ENCODE assay signal across 17 cellular contexts in genomic region chr5:111777382-111777781, GRCh38. TPM values are rescaled to one million over a fixed set of nuclear protein-coding genes. Genes with fewer than 3 reads are reported as not detected.
DNase-seq lines count a peak whose midpoint lies in the region; ATAC-seq and TF ChIP-seq lines count a peak whose summit lies in the region.
"Had no signal": no experiment of that assay in that cellular context is flagged by ENCODE, and none has a peak within 500 bp of the region (broad histone marks: within the 10 kb centered on the region; RNA-seq: fewer than 3 reads in every experiment).

No MANE protein-coding gene starts in this region.

- no peaks in the 10 kb centered on the region for H3K79me2 ChIP-seq in DOHH2 (ENCODE audit: control insufficient read depth, low read length)

- no peak for TF ChIP-seq CTCF in DOHH2 (IDR thresholded peaks at IDR 0.05; ENCODE audit: low read depth, low read length, poor library complexity, severe bottlenecking)
- no peak for TF ChIP-seq CTCF in nephron (IDR thresholded peaks at IDR 0.05; ENCODE audit: unreplicated experiment in 3 of 3)

- H3K4me2 ChIP-seq in DOHH2 (ENCODE audit: low read length), result peak overlapping the region; percentile 39
- H3K4me2 ChIP-seq: GM23338, KMS-11 had no signal

- H3K4me1 Mint-ChIP-seq in nephron, result peaks cover 55% of the 10 kb centered on the region
- peaks cover 6% of the 10 kb centered on the region for H3K4me1 Mint-ChIP-seq in activated CD4-positive, alpha-beta T cell treated with anti-CD3 and anti-CD28 coated beads, Interleukin-2, amount 10 ng/mL, durations not matched to agents 7 days and 5 days
- H3K4me1 Mint-ChIP-seq: CD4-positive, alpha-beta memory T cell had no signal

- peaks cover 86% of the 10 kb centered on the region for H3K4me1 ChIP-seq in DOHH2 (ENCODE audit: control insufficient read depth, low read length)

- no peaks in the 10 kb centered on the region for H3F3A ChIP-seq in DOHH2 (ENCODE audit: control insufficient read depth, insufficient read depth)

- no peak overlapping the region for H3K4me3 ChIP-seq in DOHH2 (ENCODE audit: low read length)
- H3K4me3 ChIP-seq: GM23338 had no signal

- H3K27ac ChIP-seq in DOHH2 (ENCODE audit: low read depth, low read length), result peak overlapping the region; percentile 33
- H3K27ac ChIP-seq: KMS-11 had no signal

- H3K27me3 Mint-ChIP-seq in nephron (ENCODE audit: low read depth), result no peaks in the 10 kb centered on the region
- peaks cover 30% of the 10 kb centered on the region for H3K27me3 Mint-ChIP-seq in activated CD4-positive, alpha-beta T cell treated with anti-CD3 and anti-CD28 coated beads, Interleukin-2, amount 10 ng/mL, durations not matched to agents 7 days and 5 days

- CTCF ChIA-PET in activated CD4-positive, alpha-beta T cell treated with anti-CD3 and anti-CD28 coated beads, Interleukin-2, amount 10 ng/mL, durations not matched to agents 7 days and 5 days (lab: Charles Lee), result no interaction called here

- no peaks in the 10 kb centered on the region for H3K9me2 ChIP-seq in DOHH2 (replicated peaks; ENCODE audit: control insufficient read depth, low read length)

- H3K27me3 ChIP-seq in DOHH2 (ENCODE audit: control insufficient read depth, low read length), result no peaks in the 10 kb centered on the region

- H3K4me3 Mint-ChIP-seq in nephron, result no peak overlapping the region
- H3K4me3 Mint-ChIP-seq in activated CD4-positive, alpha-beta T cell treated with anti-CD3 and anti-CD28 coated beads, Interleukin-2, amount 10 ng/mL, durations not matched to agents 7 days and 5 days, result no peak overlapping the region
- H3K4me3 Mint-ChIP-seq: CD4-positive, alpha-beta memory T cell; GM23338; HFFc6 had no signal

- ATAC-seq in left lobe of liver (peak; percentile 37), HG03196 (IDR thresholded peaks at IDR 0.05; ENCODE audit: unreplicated experiment) (no peak)
- ATAC-seq in stimulated activated naive CD8-positive, alpha-beta T cell treated with anti-CD3 and anti-CD28 coated beads, Interleukin-15, Interleukin-2, amounts not matched to agents 100 U/mL and 50 U/mL, for 24 hours, result no peak
- ATAC-seq: GM23338, HCT116 had no signal

- POLR2A ChIA-PET in activated CD4-positive, alpha-beta T cell treated with anti-CD3 and anti-CD28 coated beads, Interleukin-2, amount 10 ng/mL, durations not matched to agents 7 days and 5 days (lab: Charles Lee), result no interaction called here

- no peaks in the 10 kb centered on the region for H3K9me3 Mint-ChIP-seq in nephron
- H3K9me3 Mint-ChIP-seq in activated CD4-positive, alpha-beta T cell treated with anti-CD3 and anti-CD28 coated beads, Interleukin-2, amount 10 ng/mL, durations not matched to agents 7 days and 5 days, result no peaks in the 10 kb centered on the region
- H3K9me3 Mint-ChIP-seq: CD14-positive monocyte; CD4-positive, alpha-beta memory T cell; GM23338; HFFc6 had no signal

- H3K27ac Mint-ChIP-seq in nephron, result peak overlapping the region in 2 of 3 experiments; percentile 22 to 30
- H3K27ac Mint-ChIP-seq in activated CD4-positive, alpha-beta T cell treated with anti-CD3 and anti-CD28 coated beads, Interleukin-2, amount 10 ng/mL, durations not matched to agents 7 days and 5 days, result no peak overlapping the region
- H3K27ac Mint-ChIP-seq: CD4-positive, alpha-beta memory T cell; GM23338; HFFc6 had no signal

- H3K9me3 ChIP-seq in DOHH2 (ENCODE audit: control insufficient read depth, insufficient read depth, low read length), result no peaks in the 10 kb centered on the region

- no peaks in the 10 kb centered on the region for H3K36me3 ChIP-seq in DOHH2 (ENCODE audit: control insufficient read depth, low read length)

- no peaks in the 10 kb centered on the region for H4K20me1 ChIP-seq in DOHH2 (ENCODE audit: control insufficient read depth, insufficient read depth, low read depth, low read length)

- DNase-seq in left lobe of liver (ENCODE audit: low spot score) (no peak), NCI-H2081 (lab: John Stamatoyannopoulos, UW) (no peak)
- DNase-seq in activated CD4-positive, alpha-beta T cell treated with anti-CD3 and anti-CD28 coated beads, Interleukin-2, amount 10 ng/mL, durations not matched to agents 7 days and 5 days, result no peak
- no peak for DNase-seq in stimulated activated naive CD8-positive, alpha-beta T cell treated with anti-CD3 and anti-CD28 coated beads, Interleukin-15, Interleukin-2, amounts not matched to agents 100 U/mL and 50 U/mL, for 24 hours
- DNase-seq: CD4-positive, alpha-beta memory T cell; DMS153; DMS79; EL; H7; HFFc6 had no signal

- no peaks in the 10 kb centered on the region for H3K36me3 Mint-ChIP-seq in nephron (ENCODE audit: low read depth)
- no peaks in the 10 kb centered on the region for H3K36me3 Mint-ChIP-seq in activated CD4-positive, alpha-beta T cell treated with anti-CD3 and anti-CD28 coated beads, Interleukin-2, amount 10 ng/mL, durations not matched to agents 7 days and 5 days (ENCODE audit: low read depth)
- H3K36me3 Mint-ChIP-seq: CD14-positive monocyte; CD4-positive, alpha-beta memory T cell had no signal

RNA-seq across cellular contexts. Expression of gene NREP, which starts 20.4 kb away (rescaled TPM):
- total RNA-seq in left lobe of liver, result 3.2 TPM
- total RNA-seq in activated CD4-positive, alpha-beta T cell treated with anti-CD3 and anti-CD28 coated beads, Interleukin-2, amount 10 ng/mL, durations not matched to agents 7 days and 5 days, result 10 to 100 TPM; 22.8 to 27.3 TPM
